ENCODE assay signal across 33 cellular contexts in genomic region chr6:119952696-119953095, GRCh38.
DNase-seq lines count a peak whose midpoint lies in the region; ATAC-seq and FAIRE-seq lines count a peak whose summit lies in the region.
"Had no signal": no experiment of that assay in that cellular context is flagged by ENCODE, and none has a peak within 500 bp of the region (broad histone marks: within the 10 kb centered on the region; RNA-seq: fewer than 3 reads in every experiment).

No MANE protein-coding gene starts in this region.

- H2AFZ ChIP-seq in trophoblast cell (ENCODE audit: insufficient read depth, low read length, poor library complexity) = no peak overlapping the region

- no peak overlapping the region for H3K4me2 ChIP-seq in trophoblast cell (ENCODE audit: low read length)
- H3K4me2 ChIP-seq: A549; BLaER1; BLaER1 treated with 17β-estradiol and CSF1 and Interleukin-3, amounts not matched to agents 10 nM and 100 nM had no signal

- no peaks in the 10 kb centered on the region for H3K79me2 ChIP-seq in trophoblast cell (ENCODE audit: control insufficient read depth, insufficient read depth, low read length, poor library complexity)

- no peaks in the 10 kb centered on the region for H3K36me3 ChIP-seq in trophoblast cell (ENCODE audit: control insufficient read depth in 1 of 2, insufficient read depth in 2 of 2, low read length in 2 of 2)
- H3K36me3 ChIP-seq: BE2C; BLaER1; BLaER1 treated with 17β-estradiol and CSF1 and Interleukin-3, amounts not matched to agents 10 nM and 100 nM had no signal

- no peak overlapping the region for H3K23ac ChIP-seq in trophoblast cell (ENCODE audit: low read length)

- no peak overlapping the region for H3K9ac ChIP-seq in trophoblast cell (ENCODE audit: low read length)
- H3K9ac ChIP-seq: BLaER1; BLaER1 treated with 17β-estradiol and CSF1 and Interleukin-3, amounts not matched to agents 10 nM and 100 nM had no signal

- H3K79me1 ChIP-seq in trophoblast cell (ENCODE audit: low read length) = no peaks in the 10 kb centered on the region

- H3K4ac ChIP-seq in trophoblast cell (ENCODE audit: low read depth, low read length) = no peak overlapping the region

- H3K27me3 ChIP-seq in trophoblast cell (ENCODE audit: insufficient read depth, low read length) = no peaks in the 10 kb centered on the region
- H3K27me3 ChIP-seq: BE2C; BLaER1; BLaER1 treated with 17β-estradiol and CSF1 and Interleukin-3, amounts not matched to agents 10 nM and 100 nM had no signal

- no peak overlapping the region for H2AK5ac ChIP-seq in trophoblast cell (ENCODE audit: low read length)

- DNase-seq in pons (ENCODE audit: low spot score) (no peak), NCI-H2029 treated with DMSO at 0.1 percent for 48 hours (lab: John Stamatoyannopoulos, UW) (no peak), trophoblast cell (no peak)
- DNase-seq: 8988T; ACHN; AML-193; BE2C; C1 segment of cervical spinal cord; Caco-2; Calu3; CD4-positive, alpha-beta memory T cell; CD4-positive, alpha-beta T cell; CD4-positive, CD25-positive, alpha-beta regulatory T cell; CD8-positive, alpha-beta memory T cell; CD8-positive, alpha-beta T cell; COR-L47; DMS 273 treated with DMSO at 0.1 percent for 48 hours; DMS153; DMS53; DMS79; DMS79 treated with DMSO at 0.1 percent for 48 hours; DND-41; EL had no signal

- H2BK12ac ChIP-seq in trophoblast cell (ENCODE audit: low read length) = no peak overlapping the region

- H3K14ac ChIP-seq in trophoblast cell (ENCODE audit: low read length) = no peak overlapping the region

- H4K8ac ChIP-seq in trophoblast cell (ENCODE audit: low read depth, low read length) = no peak overlapping the region

- H3K18ac ChIP-seq in trophoblast cell (ENCODE audit: low read length) = no peak overlapping the region

- H3K27ac ChIP-seq in trophoblast cell (ENCODE audit: low read depth, low read length) = no peak overlapping the region
- H3K27ac ChIP-seq: 22Rv1; A549; BLaER1; BLaER1 treated with 17β-estradiol and CSF1 and Interleukin-3, amounts not matched to agents 10 nM and 100 nM; C4-2B had no signal

- ATAC-seq in GM18519 (IDR thresholded peaks at IDR 0.05; ENCODE audit: low FRiP score, unreplicated experiment) (peak; percentile 54), GM19351 (IDR thresholded peaks at IDR 0.05; ENCODE audit: unreplicated experiment) (peak; percentile 55)
- ATAC-seq: A549; CD8-positive, alpha-beta T cell had no signal

- no peak overlapping the region for H2BK5ac ChIP-seq in trophoblast cell (ENCODE audit: low read depth, low read length, poor library complexity)

- no CpG with 5 or more reads among the region's 3 CpGs for WGBS in trophoblast cell (ENCODE audit: extremely low coverage, insufficient coverage, insufficient read length)

- peak; percentile 64 for FAIRE-seq in colon (lab: Jason Lieb, UNC)
- FAIRE-seq: A204.1, A549, D721Med had no signal

- no peak overlapping the region for H4K91ac ChIP-seq in trophoblast cell (ENCODE audit: low read depth, low read length)

- no peak overlapping the region for H3K4me3 ChIP-seq in trophoblast cell (ENCODE audit: low read depth, low read length)
- H3K4me3 ChIP-seq: A549; BLaER1; BLaER1 treated with 17β-estradiol and CSF1 and Interleukin-3, amounts not matched to agents 10 nM and 100 nM had no signal

- H3K4me1 ChIP-seq in trophoblast cell (ENCODE audit: control insufficient read depth in 1 of 2, insufficient read depth in 2 of 2, low read length in 2 of 2) = peaks cover 4 to 7% of the 10 kb centered on the region in 2 experiments
- H3K4me1 ChIP-seq: BE2C; BLaER1; BLaER1 treated with 17β-estradiol and CSF1 and Interleukin-3, amounts not matched to agents 10 nM and 100 nM had no signal

- H3K9me3 ChIP-seq in trophoblast cell (ENCODE audit: insufficient read depth, low read depth, low read length) = no peaks in the 10 kb centered on the region
- H3K9me3 ChIP-seq: A549, BE2C, BLaER1, Caco-2 had no signal

- no peak overlapping the region for H4K12ac ChIP-seq in trophoblast cell (ENCODE audit: low read depth, low read length)

- no peak overlapping the region for H2BK120ac ChIP-seq in trophoblast cell (ENCODE audit: insufficient read depth, low read length, poor library complexity)
